In the genomic region with DNA sequence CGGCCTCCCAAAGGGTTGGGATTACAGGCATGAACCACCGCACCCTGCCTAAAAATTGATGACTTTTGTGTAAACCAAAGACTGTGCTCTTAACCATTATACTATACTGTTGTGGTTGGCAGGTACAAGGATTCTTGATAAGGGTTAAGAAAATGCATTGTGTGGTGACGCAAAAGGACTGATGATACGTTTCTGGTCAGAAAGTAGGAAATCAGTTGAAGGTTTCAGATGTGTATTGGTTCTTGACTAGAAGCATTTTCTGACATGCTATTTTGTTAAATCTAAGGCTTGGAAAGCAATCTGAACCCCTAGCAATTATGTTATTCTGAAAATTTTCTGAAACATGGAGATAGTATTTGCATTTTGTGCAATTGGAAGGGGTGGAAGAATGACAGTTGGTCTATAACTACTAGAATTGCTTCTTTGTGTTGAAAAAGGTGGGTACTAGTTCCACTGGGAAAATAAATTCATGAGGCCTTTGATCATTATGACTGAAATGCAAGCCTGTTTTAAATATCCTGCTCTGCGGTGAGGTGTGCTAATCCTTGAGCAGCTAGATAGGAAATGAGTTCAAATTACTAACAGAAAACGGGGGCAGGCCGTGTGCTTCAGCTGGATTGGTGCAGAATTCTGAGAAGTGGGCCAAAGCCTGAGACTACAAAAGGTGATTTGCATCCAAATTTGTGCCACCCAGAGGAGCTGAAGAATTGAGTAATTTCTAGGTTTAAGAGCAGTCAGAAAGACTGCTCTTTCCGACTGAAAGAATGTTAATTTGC, we compare ENCODE assay signal across 18 cellular contexts.
"Had no signal": no experiment of that assay in that cellular context is flagged by ENCODE, and none has a peak within 500 bp of the region (broad histone marks: within the 10 kb centered on the region; RNA-seq: fewer than 3 reads in every experiment).

No MANE protein-coding gene starts in this region.

- H3K4me3 Mint-ChIP-seq: activated CD4-positive, alpha-beta T cell treated with anti-CD3 and anti-CD28 coated beads, Interleukin-2, amount 10 ng/mL, durations not matched to agents 7 days and 5 days had no signal

- H3K27me3 ChIP-seq: foreskin keratinocyte, spleen, suprapubic skin, upper lobe of left lung had no signal

- H3K27ac Mint-ChIP-seq: activated CD4-positive, alpha-beta T cell treated with anti-CD3 and anti-CD28 coated beads, Interleukin-2, amount 10 ng/mL, durations not matched to agents 7 days and 5 days had no signal

- H3K9me3 Mint-ChIP-seq: activated CD4-positive, alpha-beta T cell treated with anti-CD3 and anti-CD28 coated beads, Interleukin-2, amount 10 ng/mL, durations not matched to agents 7 days and 5 days; naive B cell had no signal

- H3K36me3 ChIP-seq: spleen, suprapubic skin, upper lobe of left lung had no signal

- H3K4me3 ChIP-seq: coronary artery, lung, psoas muscle, spleen, suprapubic skin, upper lobe of left lung had no signal

- DNase-seq: activated CD4-positive, alpha-beta T cell treated with anti-CD3 and anti-CD28 coated beads, Interleukin-2, amount 10 ng/mL, durations not matched to agents 7 days and 5 days; activated CD4-positive, CD25-positive, alpha-beta regulatory T cell; activated gamma-delta T cell treated with Interleukin-2 at 50 U/mL for 16 hours; activated T-cell treated with anti-CD3 and anti-CD28 coated beads, Interleukin-2, amount 50 U/mL, for 1 hour; effector CD4-positive, alpha-beta T cell; foreskin keratinocyte; head of caudate nucleus; left colon; naive B cell; psoas muscle; spleen; stimulated activated CD4-positive, alpha-beta T cell treated with anti-CD3 and anti-CD28 coated beads, Interleukin-1b, Interleukin-23, amount 100 ng/mL, for 48 hours; stimulated activated naive CD4-positive, alpha-beta T cell; upper lobe of left lung had no signal

- H3K9me3 ChIP-seq: psoas muscle, spleen, suprapubic skin, upper lobe of left lung had no signal

- ATAC-seq: foreskin keratinocyte, left colon, psoas muscle, sciatic nerve had no signal

- H3K36me3 Mint-ChIP-seq: naive B cell had no signal
